ENCODE assay signal across 8 cellular contexts in the genomic region with DNA sequence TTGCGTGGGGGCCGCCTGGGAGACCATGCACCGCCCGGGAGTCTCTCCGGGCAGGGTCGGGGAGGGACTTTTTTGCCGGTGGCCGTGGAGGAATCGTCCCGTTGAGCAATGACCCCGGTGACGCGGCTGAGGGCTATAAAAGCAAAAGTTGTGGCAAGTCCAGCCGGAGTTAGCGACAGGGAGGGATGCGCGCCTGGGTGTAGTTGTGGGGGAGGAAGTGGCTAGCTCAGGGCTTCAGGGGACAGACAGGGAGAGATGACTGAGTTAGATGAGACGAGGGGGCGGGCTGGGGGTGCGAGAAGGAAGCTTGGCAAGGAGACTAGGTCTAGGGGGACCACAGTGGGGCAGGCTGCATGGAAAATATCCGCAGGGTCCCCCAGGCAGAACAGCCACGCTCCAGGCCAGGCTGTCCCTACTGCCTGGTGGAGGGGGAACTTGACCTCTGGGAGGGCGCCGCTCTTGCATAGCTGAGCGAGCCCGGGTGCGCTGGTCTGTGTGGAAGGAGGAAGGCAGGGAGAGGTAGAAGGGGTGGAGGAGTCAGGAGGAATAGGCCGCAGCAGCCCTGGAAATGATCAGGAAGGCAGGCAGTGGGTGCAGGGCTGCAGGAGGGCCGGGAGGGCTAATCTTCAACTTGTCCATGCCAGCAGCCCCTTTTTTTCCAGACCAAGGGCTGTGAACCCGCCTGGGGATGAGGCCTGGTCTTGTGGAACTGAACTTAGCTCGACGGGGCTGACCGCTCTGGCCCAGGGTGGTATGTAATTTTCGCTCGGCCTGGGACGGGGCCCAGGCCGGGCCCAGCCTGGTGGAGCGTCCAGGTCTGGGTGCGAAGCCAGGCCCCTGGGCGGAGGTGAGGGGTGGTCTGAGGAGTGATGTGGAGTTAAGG. TPM values are rescaled to one million over a fixed set of nuclear protein-coding genes. Genes with fewer than 3 reads are reported as not detected.
DNase-seq lines count a peak whose midpoint lies in the region; ATAC-seq and TF ChIP-seq lines count a peak whose summit lies in the region.

A gene (plus strand): TSS at position 166 of the 883 bp plus-strand sequence.

- peak within 1 kb of the TSS; percentile 97 for H3K27ac Mint-ChIP-seq in activated naive CD8-positive, alpha-beta T cell treated with anti-CD3 and anti-CD28 coated beads, Interleukin-2, amount 50 U/mL, for 24 hours

- TF ChIP-seq CTCF in cardiac muscle cell (IDR thresholded peaks at IDR 0.05; ENCODE audit: low read depth, low read length) (no peak), tibial nerve (IDR thresholded peaks at IDR 0.05) (peak in 2 of 5 experiments; percentile 42 to 53)

- peak within 1 kb of the TSS; percentile 96 for H3K9ac ChIP-seq in Karpas-422 (ENCODE audit: low read length)

- peak in 1 of 2 donors; percentile 100 for TF ChIP-seq EP300 in tibial nerve (IDR thresholded peaks at IDR 0.05)

- H3K9me3 ChIP-seq in Karpas-422 (ENCODE audit: low read length), result no peaks in the 10 kb centered on the region
- no peaks in the 10 kb centered on the region for H3K9me3 ChIP-seq in cardiac muscle cell (ENCODE audit: low read depth)
- no peaks in the 10 kb centered on the region for H3K9me3 ChIP-seq in tibial nerve

- H3K27ac ChIP-seq in Karpas-422 (ENCODE audit: low read length) (peak within 1 kb of the TSS; percentile 97), cardiac muscle cell (peak within 1 kb of the TSS; percentile 98), tibial nerve (peak within 1 kb of the TSS; percentile 98 to 100 (median 99))

- 0 to 2% methylated on average over 31 to 39 of the region's 40 CpGs for WGBS in tibial nerve, 2 donors

- peaks cover 7% of the 10 kb centered on the region for H3K27me3 Mint-ChIP-seq in activated naive CD8-positive, alpha-beta T cell treated with anti-CD3 and anti-CD28 coated beads, Interleukin-2, amount 50 U/mL, for 24 hours

- H3K36me3 Mint-ChIP-seq in activated naive CD8-positive, alpha-beta T cell treated with anti-CD3 and anti-CD28 coated beads, Interleukin-2, amount 50 U/mL, for 24 hours (ENCODE audit: low read depth), result peaks cover 55% of the 10 kb centered on the region

- H3K4me3 ChIP-seq in Karpas-422 (ENCODE audit: low read length) (peak within 1 kb of the TSS; percentile 84), cardiac muscle cell (peak within 1 kb of the TSS; percentile 35), tibial nerve (peak within 1 kb of the TSS; percentile 71 to 89 (median 80))

- peaks cover 40% of the 10 kb centered on the region for H3K79me2 ChIP-seq in Karpas-422 (ENCODE audit: low read length)

- H3K9me3 Mint-ChIP-seq in activated naive CD8-positive, alpha-beta T cell treated with anti-CD3 and anti-CD28 coated beads, Interleukin-2, amount 50 U/mL, for 24 hours, result no peaks in the 10 kb centered on the region

- peaks cover 91% of the 10 kb centered on the region for H3K4me1 ChIP-seq in Karpas-422 (ENCODE audit: low read length)
- H3K4me1 ChIP-seq in cardiac muscle cell (ENCODE audit: low read depth), result peaks cover 82% of the 10 kb centered on the region
- peaks cover 0 to 43% (median 33%) of the 10 kb centered on the region in 4 donors for H3K4me1 ChIP-seq in tibial nerve

- H3K36me3 ChIP-seq in Karpas-422 (ENCODE audit: insufficient read depth, low read length) (no peaks in the 10 kb centered on the region), cardiac muscle cell (no peaks in the 10 kb centered on the region), tibial nerve (peaks cover 2 to 46% (median 12%) of the 10 kb centered on the region in 3 donors)

- peak within 1 kb of the TSS; percentile 100 for H3K4me3 Mint-ChIP-seq in activated naive CD8-positive, alpha-beta T cell treated with anti-CD3 and anti-CD28 coated beads, Interleukin-2, amount 50 U/mL, for 24 hours

- H4K20me1 ChIP-seq in Karpas-422 (ENCODE audit: insufficient read depth, low read depth, low read length), result peaks cover 28% of the 10 kb centered on the region

- peaks cover 71% of the 10 kb centered on the region for H3K4me1 Mint-ChIP-seq in activated naive CD8-positive, alpha-beta T cell treated with anti-CD3 and anti-CD28 coated beads, Interleukin-2, amount 50 U/mL, for 24 hours

- peak; percentile 1 for ATAC-seq in activated naive CD8-positive, alpha-beta T cell treated with anti-CD3 and anti-CD28 coated beads, Interleukin-2, amount 50 U/mL, for 24 hours
- ATAC-seq in GM18868 (IDR thresholded peaks at IDR 0.05; ENCODE audit: unreplicated experiment), result no peak

- peak; percentile 100 for TF ChIP-seq POLR2A in tibial nerve (IDR thresholded peaks at IDR 0.05)

- no peaks in the 10 kb centered on the region for H3K27me3 ChIP-seq in Karpas-422 (ENCODE audit: low read length)
- no peaks in the 10 kb centered on the region for H3K27me3 ChIP-seq in cardiac muscle cell
- no peaks in the 10 kb centered on the region for H3K27me3 ChIP-seq in tibial nerve

- H2AFZ ChIP-seq in Karpas-422 (ENCODE audit: low read length), result peak within 1 kb of the TSS; percentile 61

- no peaks in the 10 kb centered on the region for H3K9me2 ChIP-seq in Karpas-422 (replicated peaks; ENCODE audit: insufficient read depth, low read length)

- peak within 1 kb of the TSS; percentile 78 for H3K4me2 ChIP-seq in Karpas-422 (ENCODE audit: low read depth, low read length, poor library complexity, severe bottlenecking)

- DNase-seq in GM03348 (ENCODE audit: low spot score), result peak; percentile 84
- DNase-seq in Karpas-422, result peak; percentile 94
- peak; percentile 72 for DNase-seq in T follicular helper cell (ENCODE audit: low read depth)
- DNase-seq in activated naive CD8-positive, alpha-beta T cell treated with anti-CD3 and anti-CD28 coated beads, Interleukin-2, amount 50 U/mL, for 24 hours, result peak; percentile 98
- DNase-seq in cardiac muscle cell (ENCODE audit: low read depth in 1 of 2, low spot score in 1 of 2), result peak; percentile 82 to 96
- peak; percentile 96 for DNase-seq in pons (ENCODE audit: low spot score)
- peak; percentile 98 to 99 for DNase-seq in tibial nerve (ENCODE audit: low spot score in 2 of 2)

RNA-seq across cellular contexts. Expression of the gene that starts here (rescaled TPM):
- 36.5 and 74.7 TPM in 2 replicates for total RNA-seq in Karpas-422 (2014; rRNA removed; shearing (Covaris generic); ENCODE audit: low replicate concordance)
- total RNA-seq in cardiac muscle cell, result 3.4 and 11.3 TPM in 2 replicates
- polyA plus RNA-seq in cardiac muscle cell, result 4.2 and 5.6 TPM in 2 replicates
- total RNA-seq in tibial nerve, result 100 to 1,000 TPM; 427 to 571 (median 461) TPM
